13 cellular contexts compared by ENCODE assay signal in the genomic region with DNA sequence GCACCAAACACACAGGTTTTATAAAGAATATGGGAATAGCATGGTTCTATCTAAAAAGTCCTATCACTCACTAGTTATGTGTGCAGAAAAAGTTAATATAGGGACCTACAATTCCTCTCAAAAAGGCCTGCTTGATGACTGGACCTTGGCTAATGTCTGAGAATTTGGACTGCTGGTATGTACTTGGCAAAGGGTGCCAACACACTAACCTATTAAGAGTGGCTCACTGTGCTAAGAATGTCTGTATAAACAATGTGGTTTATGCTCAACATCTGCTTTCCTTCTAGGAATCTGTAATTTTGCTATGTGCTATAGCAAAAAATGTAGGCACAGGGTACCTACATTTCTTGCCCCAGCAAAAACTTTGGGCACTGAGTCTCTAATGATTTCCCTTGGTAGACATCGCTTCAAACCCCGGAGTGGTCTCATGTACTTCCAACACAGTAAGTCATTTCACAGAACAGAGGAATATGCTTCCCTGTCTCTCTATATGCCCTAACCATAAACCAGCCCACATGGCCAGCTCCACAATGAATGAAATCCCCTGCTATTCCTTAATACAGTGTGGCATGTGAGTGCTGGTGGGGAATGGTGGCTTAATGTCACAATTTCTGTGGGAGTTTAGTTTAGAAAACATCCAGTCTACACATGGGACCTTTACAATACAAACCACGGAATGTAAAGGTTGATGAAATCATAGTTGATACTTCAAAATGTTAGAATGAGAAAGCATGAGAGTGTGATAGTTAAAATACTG.
DNase-seq lines count a peak whose midpoint lies in the region; ATAC-seq and TF ChIP-seq lines count a peak whose summit lies in the region.
"Had no signal": no experiment of that assay in that cellular context is flagged by ENCODE, and none has a peak within 500 bp of the region (broad histone marks: within the 10 kb centered on the region; RNA-seq: fewer than 3 reads in every experiment).

No MANE protein-coding gene starts in this region.

- no peaks in the 10 kb centered on the region for H3K27me3 ChIP-seq in MG63
- no peaks in the 10 kb centered on the region for H3K27me3 ChIP-seq in spleen (replicated peaks in 1 of 7)
- no peaks in the 10 kb centered on the region for H3K27me3 ChIP-seq in right lobe of liver
- H3K27me3 ChIP-seq: stomach had no signal

- TF ChIP-seq POLR2A in spleen (IDR thresholded peaks at IDR 0.05) = no peak
- TF ChIP-seq POLR2A in right lobe of liver (IDR thresholded peaks at IDR 0.05) = no peak

- no peaks in the 10 kb centered on the region for H3K4me1 ChIP-seq in spleen
- peaks cover 0 to 8% (median 0%) of the 10 kb centered on the region in 4 donors for H3K4me1 ChIP-seq in right lobe of liver

- no peak overlapping the region for H3K4me3 ChIP-seq in MG63
- H3K4me3 ChIP-seq in choroid plexus epithelial cell (ENCODE audit: low read depth, low read length) = no peak overlapping the region
- H3K4me3 ChIP-seq in spleen = no peak overlapping the region
- H3K4me3 ChIP-seq in right lobe of liver = no peak overlapping the region
- H3K4me3 ChIP-seq: SK-N-MC, stomach had no signal

- DNase-seq in AG20443 (ENCODE audit: low spot score) (peak; percentile 92), MG63 (peak; percentile 71), choroid plexus epithelial cell (ENCODE audit: low read depth) (peak; percentile 96), myocyte (ENCODE audit: low read depth) (peak; percentile 78), spleen (no peak), NCI-H1417 treated with DMSO at 0.1 percent for 48 hours (lab: John Stamatoyannopoulos, UW) (no peak), right lobe of liver (no peak)
- DNase-seq: activated CD8-positive, alpha-beta T cell treated with anti-CD3 and anti-CD28 coated beads for 36 hours; COR-L47; naive B cell; stomach had no signal

- H3K9me3 ChIP-seq in MG63 (no peaks in the 10 kb centered on the region), spleen (no peaks in the 10 kb centered on the region), right lobe of liver (no peaks in the 10 kb centered on the region)
- H3K9me3 ChIP-seq: stomach had no signal

- H3K36me3 ChIP-seq in MG63 (peaks cover 23% of the 10 kb centered on the region), spleen (peaks cover 0 to 95% (median 43%) of the 10 kb centered on the region in 6 donors), right lobe of liver (peaks cover 0 to 24% (median 7%) of the 10 kb centered on the region in 4 donors)

- 95 to 100% (median 99%) methylated on average over 3 of the region's 3 CpGs for WGBS in spleen, 5 donors
- WGBS in right lobe of liver (ENCODE audit: insufficient coverage, low coverage, low lambda C conversion rate, missing lambda C conversion rate) = 95% methylated on average over 3 of the region's 3 CpGs

- intact Hi-C loops in spleen (cut with DNase I; ENCODE audit: low total_unique reads) (no loop called here), right lobe of liver (cut with DNase I) (no loop called here)

- H3K27ac ChIP-seq in spleen = no peak overlapping the region
- H3K27ac ChIP-seq in right lobe of liver = no peak overlapping the region
- H3K27ac ChIP-seq: SK-N-MC had no signal

- TF ChIP-seq CTCF in choroid plexus epithelial cell (conservative IDR thresholded peaks at IDR 0.05; ENCODE audit: low read depth, low read length) (no peak), spleen (IDR thresholded peaks at IDR 0.05 in 8 of 11, conservative IDR thresholded peaks at IDR 0.05 in 3 of 11) (no peak), right lobe of liver (IDR thresholded peaks at IDR 0.05) (no peak)

- ATAC-seq in GM21529 (IDR thresholded peaks at IDR 0.05; ENCODE audit: unreplicated experiment) (no peak), right lobe of liver (no peak)
- ATAC-seq: activated CD8-positive, alpha-beta T cell treated with anti-CD3 and anti-CD28 coated beads for 36 hours had no signal

Comparison
In these comparisons a context has a peak if more than half of its experiments do, and no peak if none do; other contexts are left out.
1. DNase-seq: peak in AG20443 (single experiment), MG63 (single experiment), choroid plexus epithelial cell (single experiment) and myocyte (single experiment); none in spleen (single experiment), NCI-H1417 treated with DMSO at 0.1 percent for 48 hours (single experiment) and right lobe of liver (0 of 3).